Comparison of ENCODE assay signal across 20 cellular contexts in genomic region chr15:75361361-75361988, GRCh38.
"Had no signal": no experiment of that assay in that cellular context is flagged by ENCODE, and none has a peak within 500 bp of the region (broad histone marks: within the 10 kb centered on the region; RNA-seq: fewer than 3 reads in every experiment).

No MANE protein-coding gene starts in this region.

- H3K27me3 ChIP-seq: dorsolateral prefrontal cortex, heart left ventricle, right lobe of liver, tibial artery, upper lobe of right lung, vagina had no signal

- H3K27ac ChIP-seq: heart left ventricle, psoas muscle, right lobe of liver, tibial artery, upper lobe of right lung, vagina had no signal

- DNase-seq: effector CD8-positive, alpha-beta T cell; heart left ventricle; hippocampal formation; kidney glomerular epithelial cell; mesendoderm; naive B cell; retina; right lobe of liver; stimulated activated CD4-positive, alpha-beta T cell treated with anti-CD3 and anti-CD28 coated beads, Interleukin-4, amount 100 ng/mL, for 1 hour; stimulated activated CD8-positive, alpha-beta memory T cell treated with anti-CD3 and anti-CD28 coated beads, Interleukin-4, amount 100 ng/mL, for 48 hours; tibial artery; upper lobe of right lung had no signal

- H3K4me1 ChIP-seq: heart left ventricle, psoas muscle, right lobe of liver, tibial artery, upper lobe of right lung, vagina had no signal

- ATAC-seq: heart left ventricle, psoas muscle, right lobe of liver, upper lobe of right lung had no signal

- H3K9me3 Mint-ChIP-seq: naive B cell; nephron; stimulated activated memory B cell treated with anti-CD40 and anti-IgM and Interleukin-4, amounts not matched to agents 10 μg/mL and 1 μg/mL and 100 μg/mL, for 72 hours; stimulated activated naive CD8-positive, alpha-beta T cell treated with anti-CD3 and anti-CD28 coated beads, Interleukin-15, Interleukin-2, amounts not matched to agents 100 ng/mL and 50 ng/mL, for 24 hours had no signal

- H3K4me1 Mint-ChIP-seq: naive B cell; nephron; stimulated activated memory B cell treated with anti-CD40 and anti-IgM and Interleukin-4, amounts not matched to agents 10 μg/mL and 1 μg/mL and 100 μg/mL, for 72 hours had no signal

- H3K4me3 ChIP-seq: dorsolateral prefrontal cortex, heart left ventricle, psoas muscle, right lobe of liver, tibial artery, upper lobe of right lung, vagina had no signal

- H3K27ac Mint-ChIP-seq: nephron; stimulated activated memory B cell treated with anti-CD40 and anti-IgM and Interleukin-4, amounts not matched to agents 10 μg/mL and 1 μg/mL and 100 μg/mL, for 72 hours; stimulated activated naive CD8-positive, alpha-beta T cell treated with anti-CD3 and anti-CD28 coated beads, Interleukin-15, Interleukin-2, amounts not matched to agents 100 ng/mL and 50 ng/mL, for 24 hours had no signal

- H3K36me3 Mint-ChIP-seq: naive B cell had no signal

- H3K9me3 ChIP-seq: heart left ventricle, psoas muscle, right lobe of liver, tibial artery, upper lobe of right lung, vagina had no signal

- FAIRE-seq: endometrium, frontal cortex had no signal

- H3K4me3 Mint-ChIP-seq: naive B cell; nephron; stimulated activated memory B cell treated with anti-CD40 and anti-IgM and Interleukin-4, amounts not matched to agents 10 μg/mL and 1 μg/mL and 100 μg/mL, for 72 hours; stimulated activated naive CD8-positive, alpha-beta T cell treated with anti-CD3 and anti-CD28 coated beads, Interleukin-15, Interleukin-2, amounts not matched to agents 100 ng/mL and 50 ng/mL, for 24 hours had no signal

- H3K27me3 Mint-ChIP-seq: naive B cell; stimulated activated memory B cell treated with anti-CD40 and anti-IgM and Interleukin-4, amounts not matched to agents 10 μg/mL and 1 μg/mL and 100 μg/mL, for 72 hours; stimulated activated naive CD8-positive, alpha-beta T cell treated with anti-CD3 and anti-CD28 coated beads, Interleukin-15, Interleukin-2, amounts not matched to agents 100 ng/mL and 50 ng/mL, for 24 hours had no signal
